8 cellular contexts compared by ENCODE assay signal in genomic region chr2:25251461-25252273, GRCh38.
DNase-seq lines count a peak whose midpoint lies in the region; ATAC-seq, FAIRE-seq and TF ChIP-seq lines count a peak whose summit lies in the region.

No MANE protein-coding gene starts in this region.

- no peaks in the 10 kb centered on the region for H3K9me3 ChIP-seq in CD4-positive, alpha-beta T cell (ENCODE audit: control insufficient read depth, low read length)
- H3K9me3 ChIP-seq in cardiac muscle cell (ENCODE audit: low read depth) (no peaks in the 10 kb centered on the region), ovary (no peaks in the 10 kb centered on the region)

- H3K27ac Mint-ChIP-seq in CD4-positive, alpha-beta T cell: peak overlapping the region; percentile 90
- H3K27ac Mint-ChIP-seq in activated naive CD4-positive, alpha-beta T cell treated with anti-CD3 and anti-CD28 coated beads, Interleukin-2, amount 10 ng/mL, durations not matched to agents 7 days and 5 days: peak overlapping the region; percentile 81

- H3K9me3 Mint-ChIP-seq in CD4-positive, alpha-beta T cell: no peaks in the 10 kb centered on the region
- H3K9me3 Mint-ChIP-seq in activated naive CD4-positive, alpha-beta T cell treated with anti-CD3 and anti-CD28 coated beads, Interleukin-2, amount 10 ng/mL, durations not matched to agents 7 days and 5 days: no peaks in the 10 kb centered on the region

- H3K36me3 ChIP-seq in cardiac muscle cell: peaks cover 12% of the 10 kb centered on the region
- no peaks in the 10 kb centered on the region for H3K36me3 ChIP-seq in ovary

- peak overlapping the region; percentile 64 for H3K27ac ChIP-seq in CD4-positive, alpha-beta T cell (ENCODE audit: low read depth, low read length)
- H3K27ac ChIP-seq in cardiac muscle cell: peak overlapping the region; percentile 91
- peak overlapping the region; percentile 90 to 98 for H3K27ac ChIP-seq in ovary

- peaks cover 47% of the 10 kb centered on the region for H3K4me1 Mint-ChIP-seq in CD4-positive, alpha-beta T cell (ENCODE audit: low read depth)
- H3K4me1 Mint-ChIP-seq in activated naive CD4-positive, alpha-beta T cell treated with anti-CD3 and anti-CD28 coated beads, Interleukin-2, amount 10 ng/mL, durations not matched to agents 7 days and 5 days: peaks cover 32% of the 10 kb centered on the region

- intact Hi-C loops in CD4-positive, alpha-beta T cell (cut with DNase I, micrococcal nuclease): loop anchor here (2.0 to 10.0 kb wide), 5 partner anchors 17 to 63 kb away; no protein-coding TSS in a partner anchor
- intact Hi-C loops in ovary (cut with DNase I): no loop called here

- peak overlapping the region; percentile 93 for H3K4me3 Mint-ChIP-seq in CD4-positive, alpha-beta T cell
- peak overlapping the region; percentile 76 for H3K4me3 Mint-ChIP-seq in activated naive CD4-positive, alpha-beta T cell treated with anti-CD3 and anti-CD28 coated beads, Interleukin-2, amount 10 ng/mL, durations not matched to agents 7 days and 5 days

- CTCF ChIA-PET in CD4-positive, alpha-beta T cell (lab: Charles Lee): interaction anchor here (1.5 to 1.8 kb wide), 2 partner anchors 110 kb away, joined by 3 to 5 read pairs; no protein-coding TSS in a partner anchor
- CTCF ChIA-PET in activated naive CD4-positive, alpha-beta T cell treated with anti-CD3 and anti-CD28 coated beads, Interleukin-2, amount 10 ng/mL, durations not matched to agents 7 days and 5 days (lab: Charles Lee): interaction anchor here (1.0 to 1.6 kb wide), 3 partner anchors 22 to 25 kb away, joined by 3 to 4 read pairs (median 3); no protein-coding TSS in a partner anchor

- peaks cover 48% of the 10 kb centered on the region for H3K36me3 Mint-ChIP-seq in CD4-positive, alpha-beta T cell (ENCODE audit: low read depth)
- H3K36me3 Mint-ChIP-seq in activated naive CD4-positive, alpha-beta T cell treated with anti-CD3 and anti-CD28 coated beads, Interleukin-2, amount 10 ng/mL, durations not matched to agents 7 days and 5 days: peaks cover 52% of the 10 kb centered on the region

- H3K4me1 ChIP-seq in cardiac muscle cell (ENCODE audit: low read depth) (peaks cover 28% of the 10 kb centered on the region), ovary (ENCODE audit: insufficient read depth) (peaks cover 17% of the 10 kb centered on the region)

- DNase-seq in CD4-positive, alpha-beta T cell: peak in 6 of 10 experiments; percentile 29 to 60 (median 36)
- DNase-seq in NCI-H524 (lab: John Stamatoyannopoulos, UW) (peak; percentile 43 to 76), cardiac muscle cell (ENCODE audit: low read depth in 1 of 2, low spot score in 1 of 2) (peak; percentile 44 to 72), ovary (peak; percentile 60 to 78 (median 76)), RCC 7860 (ENCODE audit: low spot score) (no peak), SHP77 treated with DMSO at 0.1 percent for 48 hours (lab: John Stamatoyannopoulos, UW) (no peak)
- no peak for DNase-seq in activated naive CD4-positive, alpha-beta T cell treated with anti-CD3 and anti-CD28 coated beads, Interleukin-2, amount 10 ng/mL, durations not matched to agents 7 days and 5 days

- POLR2A ChIA-PET in CD4-positive, alpha-beta T cell (lab: Charles Lee): interaction anchor here (0.6 to 4.9 kb wide), 15 partner anchors 9 to 216 kb away, joined by 3 to 84 read pairs (median 7); no protein-coding TSS in a partner anchor

- H3K4me3 ChIP-seq in cardiac muscle cell (peak overlapping the region; percentile 32), ovary (peak overlapping the region; percentile 46)

- peak; percentile 50 for ATAC-seq in CD4-positive, alpha-beta T cell (ENCODE audit: poor library complexity)
- ATAC-seq in GM21423 (IDR thresholded peaks at IDR 0.05; ENCODE audit: unreplicated experiment): peak; percentile 40

- TF ChIP-seq EP300 in ovary (IDR thresholded peaks at IDR 0.05): no peak

- no peak for TF ChIP-seq CTCF in CD4-positive, alpha-beta T cell (IDR thresholded peaks at IDR 0.05)
- TF ChIP-seq CTCF in cardiac muscle cell (IDR thresholded peaks at IDR 0.05; ENCODE audit: low read depth, low read length) (no peak), ovary (IDR thresholded peaks at IDR 0.05) (no peak)

- H3K27me3 ChIP-seq in CD4-positive, alpha-beta T cell (ENCODE audit: control insufficient read depth, insufficient read depth, low read length): no peaks in the 10 kb centered on the region
- no peaks in the 10 kb centered on the region for H3K27me3 ChIP-seq in cardiac muscle cell
- no peaks in the 10 kb centered on the region for H3K27me3 ChIP-seq in ovary

- no peaks in the 10 kb centered on the region for H3K27me3 Mint-ChIP-seq in CD4-positive, alpha-beta T cell
- no peaks in the 10 kb centered on the region for H3K27me3 Mint-ChIP-seq in activated naive CD4-positive, alpha-beta T cell treated with anti-CD3 and anti-CD28 coated beads, Interleukin-2, amount 10 ng/mL, durations not matched to agents 7 days and 5 days

- no peak for TF ChIP-seq POLR2A in ovary (IDR thresholded peaks at IDR 0.05)

- WGBS in ovary, 3 donors: 0 to 3% (median 2%) methylated on average over 33 to 50 of the region's 50 CpGs

- no peak for FAIRE-seq in RCC 7860 (lab: Jason Lieb, UNC)

Comparison
In these comparisons a context has a peak if more than half of its experiments do, and no peak if none do; other contexts are left out.
1. DNase-seq: peak in CD4-positive, alpha-beta T cell (6 of 10), NCI-H524 (2 of 2), cardiac muscle cell (2 of 2) and ovary (5 of 5); none in activated naive CD4-positive, alpha-beta T cell treated with anti-CD3 and anti-CD28 coated beads, Interleukin-2, amount 10 ng/mL, durations not matched to agents 7 days and 5 days (single experiment), RCC 7860 (single experiment) and SHP77 treated with DMSO at 0.1 percent for 48 hours (single experiment).
2. intact Hi-C loops: an anchor here in CD4-positive, alpha-beta T cell (2.0 to 10.0 kb wide); none called in ovary.
3. Peak in every context shown above with its lines, with median percentiles within 50 percentile points of each other: H3K27ac ChIP-seq.